26 cellular contexts compared by ENCODE assay signal in the genomic region with DNA sequence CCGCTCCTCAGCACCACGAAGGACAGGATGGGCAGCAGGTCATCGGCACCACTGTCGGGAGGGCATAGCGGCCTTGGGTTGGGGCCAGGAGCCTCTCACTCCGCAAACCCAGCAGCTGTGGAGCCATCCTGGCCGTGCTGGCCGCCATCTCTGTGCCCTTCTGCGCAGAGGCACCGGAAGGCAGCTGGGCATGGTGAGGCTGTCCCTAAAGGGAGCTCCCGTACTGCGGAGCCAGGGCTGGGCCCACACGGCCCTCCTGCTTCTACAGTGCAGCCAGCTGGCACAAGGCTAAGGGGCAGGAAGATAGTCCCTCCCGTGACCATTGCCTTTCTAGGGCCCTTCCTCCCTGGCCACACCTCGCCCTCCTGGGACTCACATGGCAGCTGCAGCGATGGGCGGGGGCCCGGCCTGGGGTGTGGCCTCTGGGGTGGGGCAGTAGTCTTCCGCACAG.
"Had no signal": no experiment of that assay in that cellular context is flagged by ENCODE, and none has a peak within 500 bp of the region (broad histone marks: within the 10 kb centered on the region; RNA-seq: fewer than 3 reads in every experiment).

No MANE protein-coding gene starts in this region.

- H3K36me3 Mint-ChIP-seq: activated naive CD8-positive, alpha-beta T cell treated with anti-CD3 and anti-CD28 coated beads for 36 hours; natural killer cell; stimulated activated memory B cell treated with anti-CD40 and anti-IgM and Interleukin-4, amounts not matched to agents 10 μg/mL and 1 μg/mL and 100 μg/mL, for 72 hours had no signal

- FAIRE-seq: astrocyte, islet of Langerhans, urothelium cell line had no signal

- H3K4me1 ChIP-seq: psoas muscle had no signal

- H3K27ac ChIP-seq: breast epithelium, coronary artery, gastroesophageal sphincter, ovary, psoas muscle, right atrium auricular region, skin epidermis, stomach, suprapubic skin had no signal

- H3K27me3 Mint-ChIP-seq: activated naive CD8-positive, alpha-beta T cell treated with anti-CD3 and anti-CD28 coated beads for 36 hours; stimulated activated memory B cell treated with anti-CD40 and anti-IgM and Interleukin-4, amounts not matched to agents 10 μg/mL and 1 μg/mL and 100 μg/mL, for 72 hours had no signal

- H3K27me3 ChIP-seq: breast epithelium, ovary, right atrium auricular region, suprapubic skin had no signal

- H3K36me3 ChIP-seq: breast epithelium, ovary, right atrium auricular region, suprapubic skin had no signal

- H3K9me3 ChIP-seq: breast epithelium, gastroesophageal sphincter, ovary, psoas muscle, right atrium auricular region, stomach, suprapubic skin, tibial nerve had no signal

- H3K27ac Mint-ChIP-seq: activated naive CD8-positive, alpha-beta T cell treated with anti-CD3 and anti-CD28 coated beads for 36 hours; natural killer cell; stimulated activated memory B cell treated with anti-CD40 and anti-IgM and Interleukin-4, amounts not matched to agents 10 μg/mL and 1 μg/mL and 100 μg/mL, for 72 hours had no signal

- ATAC-seq: gastroesophageal sphincter; left lobe of liver; natural killer cell; psoas muscle; stimulated activated memory B cell treated with anti-CD40 and anti-IgM and Interleukin-4, amounts not matched to agents 10 μg/mL and 1 μg/mL and 100 μg/mL, for 72 hours had no signal

- H3K4me3 ChIP-seq: breast epithelium, coronary artery, gastroesophageal sphincter, lung, ovary, psoas muscle, right atrium auricular region, skin epidermis, stomach, suprapubic skin, tibial nerve had no signal

- H3K4me3 Mint-ChIP-seq: activated naive CD8-positive, alpha-beta T cell treated with anti-CD3 and anti-CD28 coated beads for 36 hours; natural killer cell; stimulated activated memory B cell treated with anti-CD40 and anti-IgM and Interleukin-4, amounts not matched to agents 10 μg/mL and 1 μg/mL and 100 μg/mL, for 72 hours had no signal

- DNase-seq: activated CD4-positive, alpha-beta T cell treated with anti-CD3 and anti-CD28 coated beads for 4 hours; activated CD4-positive, alpha-beta T cell treated with anti-CD3 and anti-CD28 coated beads, Interleukin-2, amount 50 U/mL, for 48 hours; activated CD4-positive, CD25-positive, alpha-beta regulatory T cell; activated naive CD4-positive, alpha-beta T cell treated with Interleukin-2 at 50 U/mL for 16 hours; activated naive CD8-positive, alpha-beta T cell treated with anti-CD3 and anti-CD28 coated beads for 36 hours; activated T-cell treated with anti-CD3 and anti-CD28 coated beads, Interleukin-2, amount 50 U/mL, for 48 hours; head of caudate nucleus; natural killer cell; psoas muscle; stimulated activated CD4-positive, alpha-beta T cell treated with anti-CD3 and anti-CD28 coated beads, Interleukin-2, amount 100 ng/mL, for 24 hours; stomach; T-helper 9 cell had no signal

- H3K9me3 Mint-ChIP-seq: activated naive CD8-positive, alpha-beta T cell treated with anti-CD3 and anti-CD28 coated beads for 36 hours; natural killer cell; stimulated activated memory B cell treated with anti-CD40 and anti-IgM and Interleukin-4, amounts not matched to agents 10 μg/mL and 1 μg/mL and 100 μg/mL, for 72 hours had no signal
